In genomic region chr2:201452058-201452736, GRCh38 we compare ENCODE assay signal across 8 cellular contexts. TPM values are rescaled to one million over a fixed set of nuclear protein-coding genes. Genes with fewer than 3 reads are reported as not detected.
DNase-seq lines count a peak whose midpoint lies in the region; ATAC-seq and TF ChIP-seq lines count a peak whose summit lies in the region.

No MANE protein-coding gene starts in this region.

- ATAC-seq in GM19328 (IDR thresholded peaks at IDR 0.05; ENCODE audit: unreplicated experiment) = peak; percentile 36
- no peak for ATAC-seq in naive thymus-derived CD4-positive, alpha-beta T cell
- no peak for ATAC-seq in GM21529 (IDR thresholded peaks at IDR 0.05; ENCODE audit: unreplicated experiment)

- peak; percentile 68 for DNase-seq in RKO (ENCODE audit: low spot score)
- DNase-seq in epithelial cell of esophagus (ENCODE audit: low read depth) = peak; percentile 35
- peak in 2 of 9 donors; percentile 12 to 24 for DNase-seq in naive thymus-derived CD4-positive, alpha-beta T cell
- DNase-seq in stimulated activated naive CD4-positive, alpha-beta T cell treated with Interleukin-2 at 50 U/mL for 16 hours (lab: John Stamatoyannopoulos, UW) = no peak
- DNase-seq in amniotic stem cell (lab: John Stamatoyannopoulos, UW) = no peak

- H3K4me1 Mint-ChIP-seq in naive thymus-derived CD4-positive, alpha-beta T cell = peaks cover 23 to 62% (median 36%) of the 10 kb centered on the region in 7 donors

- peak overlapping the region; percentile 97 for H3K4me3 ChIP-seq in ACC112 (ENCODE audit: low read depth, low read length)
- H3K4me3 ChIP-seq in epithelial cell of esophagus (ENCODE audit: low read length) = peak overlapping the region; percentile 98
- peak overlapping the region; percentile 96 for H3K4me3 ChIP-seq in naive thymus-derived CD4-positive, alpha-beta T cell (ENCODE audit: low read length)

- 0 out of 2 replicates have a peak, but pooled peaks cover 2% of the 10 kb centered on the region for H3K36me3 ChIP-seq in ACC112 (ENCODE audit: insufficient read depth, low read length)
- H3K36me3 ChIP-seq in naive thymus-derived CD4-positive, alpha-beta T cell (ENCODE audit: control insufficient read depth in 2 of 3, insufficient read depth in 3 of 3, low read length in 3 of 3) = peaks cover 0 to 6% (median 0%) of the 10 kb centered on the region in 3 experiments

- no peaks in the 10 kb centered on the region for H3K4me1 ChIP-seq in ACC112 (ENCODE audit: control insufficient read depth, insufficient read depth, low read length, unreplicated experiment)
- peaks cover 26 to 33% of the 10 kb centered on the region in 2 donors for H3K4me1 ChIP-seq in naive thymus-derived CD4-positive, alpha-beta T cell (ENCODE audit: control insufficient read depth in 2 of 2, insufficient read depth in 2 of 2, low read length in 2 of 2)

- POLR2A ChIA-PET in naive thymus-derived CD4-positive, alpha-beta T cell (lab: Charles Lee) = interaction anchor here (0.8 to 5.0 kb wide), 20 partner anchors 9 to 588 kb away, joined by 3 to 26 read pairs (median 6); partner anchors contain the start of genes CASP10, CASP8, CFLAR and CLK1

- H3K27ac ChIP-seq in ACC112 (ENCODE audit: low read depth, low read length) = peak overlapping the region; percentile 4; the same call in 1 of the 2 replicates
- H3K27ac ChIP-seq in naive thymus-derived CD4-positive, alpha-beta T cell (ENCODE audit: low read depth, low read length) = peak overlapping the region; percentile 83

- H3K27ac Mint-ChIP-seq in naive thymus-derived CD4-positive, alpha-beta T cell = peak overlapping the region; percentile 65 to 97 (median 86)

- peaks cover 0 to 10% (median 6%) of the 10 kb centered on the region in 5 donors for H3K36me3 Mint-ChIP-seq in naive thymus-derived CD4-positive, alpha-beta T cell

- H3K27me3 Mint-ChIP-seq in naive thymus-derived CD4-positive, alpha-beta T cell = peaks cover 0 to 8% (median 0%) of the 10 kb centered on the region in 5 donors

- intact Hi-C loops in naive thymus-derived CD4-positive, alpha-beta T cell (cut with micrococcal nuclease) = loop anchor here (5.0 to 10.0 kb wide), 6 partner anchors 335 to 927 kb away; partner anchors contain the start of genes BMPR2 (in 1 of the 2), CFLAR (in 1 of the 2), NOP58 (in 1 of the 2) and ORC2 (in 1 of the 2)

- H3K9me3 Mint-ChIP-seq in naive thymus-derived CD4-positive, alpha-beta T cell = no peaks in the 10 kb centered on the region

- H2AFZ ChIP-seq in ACC112 (ENCODE audit: low read length, unreplicated experiment) = peak overlapping the region; percentile 71

- peak overlapping the region; percentile 86 to 98 (median 92) for H3K4me3 Mint-ChIP-seq in naive thymus-derived CD4-positive, alpha-beta T cell

- H3K27me3 ChIP-seq in ACC112 (ENCODE audit: insufficient read depth, low read length) = no peaks in the 10 kb centered on the region
- H3K27me3 ChIP-seq in naive thymus-derived CD4-positive, alpha-beta T cell (ENCODE audit: control insufficient read depth in 2 of 2, insufficient read depth in 2 of 2, low read length in 2 of 2) = no peaks in the 10 kb centered on the region

- peaks cover 50% of the 10 kb centered on the region for H3K79me2 ChIP-seq in ACC112 (ENCODE audit: control insufficient read depth, insufficient read depth, low read length, unreplicated experiment)

- no peaks in the 10 kb centered on the region for H3K9me3 ChIP-seq in naive thymus-derived CD4-positive, alpha-beta T cell (ENCODE audit: control insufficient read depth in 2 of 3, low read length in 3 of 3)

- no peak for TF ChIP-seq CTCF in epithelial cell of esophagus (IDR thresholded peaks at IDR 0.05; ENCODE audit: insufficient read depth, low read depth, low read length, missing control alignments)

- CTCF ChIA-PET in naive thymus-derived CD4-positive, alpha-beta T cell (lab: Charles Lee) = interaction anchor here (0.5 to 2.9 kb wide), 6 partner anchors 12 to 646 kb away, joined by 3 to 7 read pairs (median 4); no protein-coding TSS in a partner anchor

RNA-seq across cellular contexts. Expression of gene STRADB, which starts 0.7 kb away (rescaled TPM):
- total RNA-seq in naive thymus-derived CD4-positive, alpha-beta T cell = 10 to 100 TPM; 11.9 to 18.4 (median 16.1) TPM
- 10 to 100 TPM; 31.5 to 41.4 TPM for polyA plus RNA-seq in naive thymus-derived CD4-positive, alpha-beta T cell

RNA-seq across cellular contexts. Expression of gene TRAK2, which starts 0.9 kb away (rescaled TPM):
- 10 to 100 TPM; 27.8 to 47.6 (median 35.2) TPM for total RNA-seq in naive thymus-derived CD4-positive, alpha-beta T cell
- polyA plus RNA-seq in naive thymus-derived CD4-positive, alpha-beta T cell = 10 to 100 TPM; 27.2 to 30.7 TPM

Comparison
In these comparisons a context has a peak if more than half of its experiments do, and no peak if none do; other contexts are left out.
1. DNase-seq: peak in RKO (single experiment) and epithelial cell of esophagus (single experiment); none in stimulated activated naive CD4-positive, alpha-beta T cell treated with Interleukin-2 at 50 U/mL for 16 hours (single experiment) and amniotic stem cell (single experiment).
2. Peak in every context shown above with its lines, with median percentiles within 50 percentile points of each other: H3K4me3 ChIP-seq.